ENCODE assay signal across 8 cellular contexts in the genomic region with DNA sequence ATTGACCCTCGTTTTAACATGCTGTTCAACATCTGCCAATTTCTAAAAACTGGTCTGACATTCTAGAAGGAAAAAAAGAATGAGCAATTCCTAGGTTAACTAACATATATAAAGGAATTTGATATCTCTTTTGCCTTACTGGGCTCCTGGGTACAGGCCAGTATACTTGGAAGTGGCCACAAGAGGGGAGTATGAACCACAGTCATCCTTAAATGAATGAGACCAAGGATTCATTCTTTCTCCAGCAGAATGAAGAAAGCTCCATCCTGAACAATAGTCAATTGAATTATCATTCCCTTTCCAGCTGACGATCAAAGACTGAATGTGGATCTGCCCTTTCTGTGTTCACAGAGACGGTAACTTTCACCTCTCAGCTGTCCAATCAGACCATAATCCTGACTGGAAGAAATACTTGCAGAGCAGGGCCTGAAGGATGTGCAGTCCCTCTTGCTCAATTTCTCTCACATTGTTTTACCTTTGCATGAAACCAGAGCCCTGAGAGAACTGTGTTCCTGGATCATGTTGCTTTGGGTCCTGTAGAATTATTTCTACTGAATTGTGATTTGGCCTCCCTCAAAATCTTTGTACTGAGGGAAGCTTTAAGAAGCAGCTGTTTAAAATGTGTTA. TPM values are rescaled to one million over a fixed set of nuclear protein-coding genes. Genes with fewer than 3 reads are reported as not detected.
DNase-seq lines count a peak whose midpoint lies in the region; ATAC-seq and TF ChIP-seq lines count a peak whose summit lies in the region.
"Had no signal": no experiment of that assay in that cellular context is flagged by ENCODE, and none has a peak within 500 bp of the region (broad histone marks: within the 10 kb centered on the region; RNA-seq: fewer than 3 reads in every experiment).

No MANE protein-coding gene starts in this region.

- H3K4me1 ChIP-seq in OCI-LY3 (ENCODE audit: low read length), result no peaks in the 10 kb centered on the region
- no peaks in the 10 kb centered on the region for H3K4me1 ChIP-seq in ovary (ENCODE audit: insufficient read depth)
- H3K4me1 ChIP-seq in naive thymus-derived CD4-positive, alpha-beta T cell (ENCODE audit: control insufficient read depth in 2 of 2, insufficient read depth in 2 of 2, low read length in 2 of 2), result no peaks in the 10 kb centered on the region
- H3K4me1 ChIP-seq: pancreas had no signal

- intact Hi-C loops in ovary (cut with DNase I), result loop anchor here in 1 of 4 donors (10.0 kb wide), 1 partner anchor 301 kb away; no protein-coding TSS in a partner anchor
- intact Hi-C loops in naive thymus-derived CD4-positive, alpha-beta T cell (cut with micrococcal nuclease), result loop anchor here in 1 of 2 donors (2.0 kb wide), 1 partner anchor 305 kb away; no protein-coding TSS in a partner anchor

- peak; percentile 26 for DNase-seq in epithelial cell of proximal tubule (ENCODE audit: low read depth)
- no peak for DNase-seq in ovary
- no peak for DNase-seq in naive thymus-derived CD4-positive, alpha-beta T cell
- DNase-seq in stimulated activated CD4-positive, alpha-beta T cell treated with anti-CD3 and anti-CD28 coated beads, Interleukin-2, amount 100 ng/mL, for 48 hours, result no peak
- DNase-seq: pancreas had no signal

- no peak overlapping the region for H3K9ac ChIP-seq in OCI-LY3 (ENCODE audit: low read length)

- TF ChIP-seq EP300 in ovary (IDR thresholded peaks at IDR 0.05), result no peak

- no peaks in the 10 kb centered on the region for H4K20me1 ChIP-seq in OCI-LY3 (ENCODE audit: insufficient read depth, low read length)

- H3K9me3 Mint-ChIP-seq in naive thymus-derived CD4-positive, alpha-beta T cell, result peaks cover 0 to 3% (median 0%) of the 10 kb centered on the region in 11 donors

- peaks cover 1 to 19% (median 9%) of the 10 kb centered on the region in 5 donors for H3K27me3 Mint-ChIP-seq in naive thymus-derived CD4-positive, alpha-beta T cell

- 15 to 34% (median 20%) methylated on average over 3 of the region's 3 CpGs for WGBS in ovary, 3 donors

- H3K4me2 ChIP-seq in OCI-LY3 (ENCODE audit: low read length), result no peak overlapping the region

- no peak overlapping the region for H3K27ac Mint-ChIP-seq in naive thymus-derived CD4-positive, alpha-beta T cell

- H3K36me3 Mint-ChIP-seq in naive thymus-derived CD4-positive, alpha-beta T cell, result peaks cover 0 to 4% (median 0%) of the 10 kb centered on the region in 5 donors

- no peaks in the 10 kb centered on the region for H3K36me3 ChIP-seq in OCI-LY3 (replicated peaks; ENCODE audit: low read depth, low read length)
- no peaks in the 10 kb centered on the region for H3K36me3 ChIP-seq in ovary
- no peaks in the 10 kb centered on the region for H3K36me3 ChIP-seq in naive thymus-derived CD4-positive, alpha-beta T cell (ENCODE audit: control insufficient read depth in 2 of 3, insufficient read depth in 3 of 3, low read length in 3 of 3)
- H3K36me3 ChIP-seq: pancreas had no signal

- H3K4me3 Mint-ChIP-seq in naive thymus-derived CD4-positive, alpha-beta T cell, result no peak overlapping the region

- peak; percentile 18; the same call in 1 of the 3 replicates for TF ChIP-seq CTCF in GM12872 (IDR thresholded peaks at IDR 0.05; ENCODE audit: insufficient read depth, low read depth, low read length)
- TF ChIP-seq CTCF in OCI-LY3 (IDR thresholded peaks at IDR 0.05; ENCODE audit: low read depth, low read length), result peak; percentile 47
- TF ChIP-seq CTCF in epithelial cell of proximal tubule (conservative IDR thresholded peaks at IDR 0.05; ENCODE audit: low read depth, low read length), result peak; percentile 78
- peak in 2 of 3 donors; percentile 34 to 55 for TF ChIP-seq CTCF in ovary (IDR thresholded peaks at IDR 0.05)

- CTCF ChIA-PET in naive thymus-derived CD4-positive, alpha-beta T cell (lab: Charles Lee), result no interaction called here

- ATAC-seq in GM21529 (IDR thresholded peaks at IDR 0.05; ENCODE audit: unreplicated experiment), result no peak
- no peak for ATAC-seq in naive thymus-derived CD4-positive, alpha-beta T cell

- H3K9me3 ChIP-seq in OCI-LY3 (ENCODE audit: insufficient read depth, low read length) (no peaks in the 10 kb centered on the region), ovary (no peaks in the 10 kb centered on the region)
- no peaks in the 10 kb centered on the region for H3K9me3 ChIP-seq in naive thymus-derived CD4-positive, alpha-beta T cell (ENCODE audit: control insufficient read depth in 2 of 3, low read length in 3 of 3)
- H3K9me3 ChIP-seq: pancreas had no signal

- no peak overlapping the region for H3K27ac ChIP-seq in OCI-LY3 (ENCODE audit: low read length)
- H3K27ac ChIP-seq in ovary, result no peak overlapping the region
- H3K27ac ChIP-seq in naive thymus-derived CD4-positive, alpha-beta T cell (ENCODE audit: low read depth, low read length), result no peak overlapping the region
- H3K27ac ChIP-seq: pancreas had no signal

- POLR2A ChIA-PET in naive thymus-derived CD4-positive, alpha-beta T cell (lab: Charles Lee), result no interaction called here

- H3K27me3 ChIP-seq in OCI-LY3 (ENCODE audit: low read depth, low read length), result no peaks in the 10 kb centered on the region
- no peaks in the 10 kb centered on the region for H3K27me3 ChIP-seq in ovary
- no peaks in the 10 kb centered on the region for H3K27me3 ChIP-seq in naive thymus-derived CD4-positive, alpha-beta T cell (ENCODE audit: control insufficient read depth in 2 of 2, insufficient read depth in 2 of 2, low read length in 2 of 2)
- H3K27me3 ChIP-seq: pancreas had no signal

- no peaks in the 10 kb centered on the region for H3K79me2 ChIP-seq in OCI-LY3 (ENCODE audit: low read length)

- TF ChIP-seq POLR2A in ovary (IDR thresholded peaks at IDR 0.05), result no peak

- H3K4me1 Mint-ChIP-seq in naive thymus-derived CD4-positive, alpha-beta T cell, result no peaks in the 10 kb centered on the region

- no peak overlapping the region for H3K4me3 ChIP-seq in OCI-LY3 (ENCODE audit: low read length)
- no peak overlapping the region for H3K4me3 ChIP-seq in epithelial cell of proximal tubule (ENCODE audit: low read depth, low read length)
- no peak overlapping the region for H3K4me3 ChIP-seq in ovary
- no peak overlapping the region for H3K4me3 ChIP-seq in naive thymus-derived CD4-positive, alpha-beta T cell (ENCODE audit: low read length)
- H3K4me3 ChIP-seq: pancreas had no signal

- no peak overlapping the region for H2AFZ ChIP-seq in OCI-LY3 (ENCODE audit: low read depth, low read length)

RNA-seq across cellular contexts. Expression of a gene that starts 14.8 kb away (rescaled TPM):
- total RNA-seq in epithelial cell of proximal tubule (not detected in 2 replicates), ovary (100 to 1,000 TPM; 116 to 396 (median 243) TPM)
- polyA plus RNA-seq in ovary, result 1,000 to 10,000 TPM in 1 of 2 donors, 100 to 1,000 TPM in 1; 433 to 1,049 TPM
- not detected for total RNA-seq in naive thymus-derived CD4-positive, alpha-beta T cell
- not detected for polyA plus RNA-seq in naive thymus-derived CD4-positive, alpha-beta T cell

Comparison
In these comparisons a context has a peak if more than half of its experiments do, and no peak if none do; other contexts are left out.
1. CTCF ChIP-seq: peak in every context shown above with its lines; median percentile 78 in epithelial cell of proximal tubule; 47 in OCI-LY3; 44 in ovary; 18 in GM12872.
2. RNA of a gene that starts 14.8 kb away (total RNA-seq): 116 to 396 TPM in ovary; not detected in epithelial cell of proximal tubule and not detected in naive thymus-derived CD4-positive, alpha-beta T cell; every median in the first group is over 100 times any median in the second.